28 cellular contexts compared by ENCODE assay signal in the genomic region with DNA sequence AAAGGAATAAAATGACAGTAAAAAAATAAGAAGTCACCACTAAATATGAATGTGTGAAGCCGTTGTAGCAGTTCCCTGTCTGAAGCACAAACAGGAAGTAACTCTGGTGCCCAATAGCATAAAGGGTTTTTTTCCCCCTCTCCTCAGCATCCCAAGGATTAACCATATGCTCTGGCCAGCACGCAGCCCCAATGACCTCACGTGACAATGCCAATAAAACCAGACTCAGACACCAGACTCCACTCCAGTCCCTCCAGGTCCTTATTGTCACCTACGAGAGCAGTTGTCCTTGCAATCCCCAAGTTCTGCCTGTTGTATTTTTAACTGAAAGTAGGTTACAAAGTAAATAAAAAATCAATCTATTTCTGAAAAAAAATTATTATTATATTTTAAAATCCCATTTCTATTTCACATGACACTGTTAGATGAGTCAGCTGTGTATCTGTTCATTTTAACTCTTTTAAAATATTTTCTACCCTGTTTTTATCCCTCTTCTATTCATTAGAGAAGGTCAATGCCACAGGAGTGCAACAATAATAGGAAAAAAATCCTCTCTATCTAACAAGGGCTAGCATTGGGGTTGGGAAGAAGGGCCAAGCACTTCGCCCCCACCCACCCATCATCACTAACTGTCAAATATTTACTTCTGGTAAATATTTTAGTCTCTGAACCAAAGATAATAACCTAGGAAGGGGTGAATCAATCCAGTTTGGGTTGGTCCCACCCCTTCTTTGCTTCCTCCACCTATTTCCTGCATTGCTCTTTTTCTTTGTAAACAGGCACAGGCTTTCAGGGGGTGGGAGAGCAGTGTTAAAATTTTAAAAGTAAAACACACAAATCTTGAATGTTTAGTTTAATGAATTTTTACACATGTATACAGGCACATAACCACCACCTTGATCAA. TPM values are rescaled to one million over a fixed set of nuclear protein-coding genes. Genes with fewer than 3 reads are reported as not detected.
DNase-seq lines count a peak whose midpoint lies in the region; ATAC-seq, FAIRE-seq and TF ChIP-seq lines count a peak whose summit lies in the region.
"Had no signal": no experiment of that assay in that cellular context is flagged by ENCODE, and none has a peak within 500 bp of the region (broad histone marks: within the 10 kb centered on the region; RNA-seq: fewer than 3 reads in every experiment).

No MANE protein-coding gene starts in this region.

- peaks cover 9% of the 10 kb centered on the region for H3K4me1 Mint-ChIP-seq in CD14-positive monocyte
- H3K4me1 Mint-ChIP-seq: memory B cell had no signal

- H3K27ac Mint-ChIP-seq in CD14-positive monocyte: no peak overlapping the region
- H3K27ac Mint-ChIP-seq: activated CD4-positive, alpha-beta memory T cell treated with anti-CD3 and anti-CD28 coated beads, Interleukin-2, amount 10 ng/mL, durations not matched to agents 7 days and 5 days; activated naive CD4-positive, alpha-beta T cell treated with anti-CD3 and anti-CD28 coated beads for 36 hours; memory B cell; natural killer cell; T-cell; WTC11 had no signal

- FAIRE-seq in HTR-8/SVneo (lab: Jason Lieb, UNC): peak; percentile 16
- FAIRE-seq: frontal cortex, pancreas had no signal

- no peaks in the 10 kb centered on the region for H3K36me3 ChIP-seq in A673 (ENCODE audit: insufficient read depth, low read length, poor library complexity, severe bottlenecking)
- H3K36me3 ChIP-seq in H7 (replicated peaks; ENCODE audit: control insufficient read depth, insufficient read depth, low read length): no peaks in the 10 kb centered on the region
- H3K36me3 ChIP-seq: pancreas, thyroid gland had no signal

- H3K4me3 Mint-ChIP-seq in CD14-positive monocyte: peak overlapping the region in 1 of 2 donors; percentile 81
- H3K4me3 Mint-ChIP-seq: activated CD4-positive, alpha-beta memory T cell treated with anti-CD3 and anti-CD28 coated beads, Interleukin-2, amount 10 ng/mL, durations not matched to agents 7 days and 5 days; activated naive CD4-positive, alpha-beta T cell treated with anti-CD3 and anti-CD28 coated beads for 36 hours; activated T-cell treated with anti-CD3 and anti-CD28 coated beads, Interleukin-2, amount 50 U/mL, for 4 hours; memory B cell; natural killer cell; T-cell; WTC11 had no signal

- H3K9me3 Mint-ChIP-seq in CD14-positive monocyte: peaks cover 0 to 19% (median 8%) of the 10 kb centered on the region in 7 donors
- H3K9me3 Mint-ChIP-seq: activated CD4-positive, alpha-beta memory T cell treated with anti-CD3 and anti-CD28 coated beads, Interleukin-2, amount 10 ng/mL, durations not matched to agents 7 days and 5 days; activated naive CD4-positive, alpha-beta T cell treated with anti-CD3 and anti-CD28 coated beads for 36 hours; activated T-cell treated with anti-CD3 and anti-CD28 coated beads, Interleukin-2, amount 50 U/mL, for 4 hours; natural killer cell; T-cell; WTC11 had no signal

- intact Hi-C loops in A673 (cut with micrococcal nuclease; ENCODE audit: unreplicated experiment) (loop anchor here (10.0 kb wide), 1 partner anchor 299 kb away; no protein-coding TSS in a partner anchor), CD14-positive monocyte (cut with micrococcal nuclease) (no loop called here)

- no peak overlapping the region for H3K4me3 ChIP-seq in A673 (ENCODE audit: low read depth, low read length, poor library complexity, severe bottlenecking)
- H3K4me3 ChIP-seq in H7 (ENCODE audit: insufficient read depth, low read depth, low read length): no peak overlapping the region
- H3K4me3 ChIP-seq: dorsolateral prefrontal cortex, pancreas, thyroid gland had no signal

- peaks cover 0 to 6% of the 10 kb centered on the region in 2 donors for H3K36me3 Mint-ChIP-seq in CD14-positive monocyte
- H3K36me3 Mint-ChIP-seq: natural killer cell, T-cell, WTC11 had no signal

- BruUV-seq in A673 (replicated peaks; lab: Mats Ljungman, UMichigan): no TSS peak

- peaks cover 32% of the 10 kb centered on the region for H3K4me1 ChIP-seq in A673 (ENCODE audit: insufficient read depth, low read length, poor library complexity, severe bottlenecking)
- H3K4me1 ChIP-seq: pancreas had no signal

- H3K9me3 ChIP-seq in A673 (ENCODE audit: low read depth, low read length, poor library complexity, severe bottlenecking): no peaks in the 10 kb centered on the region
- H3K9me3 ChIP-seq: pancreas, thyroid gland had no signal

- peaks cover 74 to 88% (median 88%) of the 10 kb centered on the region in 3 donors for H3K27me3 Mint-ChIP-seq in CD14-positive monocyte (ENCODE audit: low read depth in 3 of 3)

- no peak for ATAC-seq in GM18867 (IDR thresholded peaks at IDR 0.05; ENCODE audit: unreplicated experiment)
- ATAC-seq: activated T-cell treated with anti-CD3 and anti-CD28 coated beads, Interleukin-2, amount 50 U/mL, for 4 hours; natural killer cell; pancreas; sciatic nerve; WTC11 had no signal

- no peak for TF ChIP-seq CTCF in A673 (conservative IDR thresholded peaks at IDR 0.05; ENCODE audit: low read depth, low read length)
- no peak for TF ChIP-seq CTCF in VCaP (conservative IDR thresholded peaks at IDR 0.05)
- TF ChIP-seq CTCF in CD14-positive monocyte (IDR thresholded peaks at IDR 0.05): no peak

- H3K27ac ChIP-seq in A673 (ENCODE audit: low read depth, low read length, poor library complexity, severe bottlenecking) (peak overlapping the region; percentile 49), VCaP (peak overlapping the region; percentile 100)
- H3K27ac ChIP-seq: dorsolateral prefrontal cortex, pancreas, thyroid gland had no signal

- CTCF ChIA-PET in A673 (lab: Charles Lee): no interaction called here

- H3K27me3 ChIP-seq in A673 (replicated peaks; ENCODE audit: insufficient read depth, low read depth, low read length, poor library complexity) (no peaks in the 10 kb centered on the region), H7 (ENCODE audit: control insufficient read depth, insufficient read depth, low read length) (peaks cover 54% of the 10 kb centered on the region)

- DNase-seq in A673 (ENCODE audit: low spot score): no peak
- DNase-seq in HTR-8/SVneo (ENCODE audit: insufficient read length, low spot score): no peak
- DNase-seq in NCI-H748 (lab: John Stamatoyannopoulos, UW; ENCODE audit: unreplicated experiment): peak; percentile 72
- no peak for DNase-seq in H7
- no peak for DNase-seq in cerebellar cortex (ENCODE audit: low spot score)
- no peak for DNase-seq in CD14-positive monocyte (ENCODE audit: low spot score)
- DNase-seq: activated CD4-positive, alpha-beta memory T cell treated with anti-CD3 and anti-CD28 coated beads, Interleukin-2, amount 10 ng/mL, durations not matched to agents 7 days and 5 days; activated naive CD4-positive, alpha-beta T cell treated with anti-CD3 and anti-CD28 coated beads for 36 hours; activated T-cell treated with anti-CD3 and anti-CD28 coated beads, Interleukin-2, amount 50 U/mL, for 4 hours; dorsolateral prefrontal cortex; erythroblast; hypothalamus; natural killer cell; NCI-H526; pancreas; stimulated activated CD4-positive, alpha-beta T cell treated with anti-CD3 and anti-CD28 coated beads, Interleukin-1b, Interleukin-23, amount 100 ng/mL, for 48 hours; stimulated activated naive CD4-positive, alpha-beta T cell treated with Interleukin-2 at 50 U/mL for 16 hours; T-cell; thyroid gland had no signal

- POLR2A ChIA-PET in A673 (lab: Charles Lee; ENCODE audit: low non-redundant PET): no interaction called here

RNA-seq across cellular contexts. Expression of gene PRAC1, which starts 6.6 kb away (rescaled TPM):
- 78.3 and 129 TPM in 2 replicates for total RNA-seq in A673 (2021)
- total RNA-seq in H7 (2014; rRNA removed; shearing (Covaris generic)): 156 and 173 TPM in 2 replicates
- polyA plus RNA-seq in CD14-positive monocyte: not detected
- total RNA-seq: activated CD4-positive, alpha-beta memory T cell treated with anti-CD3 and anti-CD28 coated beads, Interleukin-2, amount 10 ng/mL, durations not matched to agents 7 days and 5 days; activated naive CD4-positive, alpha-beta T cell treated with anti-CD3 and anti-CD28 coated beads for 36 hours; activated T-cell treated with anti-CD3 and anti-CD28 coated beads, Interleukin-2, amount 50 U/mL, for 4 hours; cardiac septum; dorsolateral prefrontal cortex; frontal cortex; kidney epithelial cell; natural killer cell; pancreas; RPMI7951; sciatic nerve; T-cell; thyroid gland had no signal
- polyA plus RNA-seq: pancreas had no signal

RNA-seq across cellular contexts. Expression of gene PRAC2, which starts 7.2 kb away (rescaled TPM):
- total RNA-seq in A673 (2021): 25.5 and 47.8 TPM in 2 replicates
- total RNA-seq in H7 (2014; rRNA removed; shearing (Covaris generic)): 40.8 and 40.9 TPM in 2 replicates
- polyA plus RNA-seq in CD14-positive monocyte: not detected
- total RNA-seq: activated CD4-positive, alpha-beta memory T cell treated with anti-CD3 and anti-CD28 coated beads, Interleukin-2, amount 10 ng/mL, durations not matched to agents 7 days and 5 days; activated naive CD4-positive, alpha-beta T cell treated with anti-CD3 and anti-CD28 coated beads for 36 hours; activated T-cell treated with anti-CD3 and anti-CD28 coated beads, Interleukin-2, amount 50 U/mL, for 4 hours; cardiac septum; dorsolateral prefrontal cortex; frontal cortex; kidney epithelial cell; natural killer cell; pancreas; sciatic nerve; T-cell; thyroid gland had no signal
- polyA plus RNA-seq: pancreas had no signal

RNA-seq across cellular contexts. Expression of gene HOXB13, which starts 12.8 kb away (rescaled TPM):
- 11.7 and 15.8 TPM in 2 replicates for total RNA-seq in A673 (2021)
- 7.9 and 11.1 TPM in 2 replicates for total RNA-seq in H7 (2014; rRNA removed; shearing (Covaris generic))
- polyA plus RNA-seq in CD14-positive monocyte: not detected
- total RNA-seq: activated CD4-positive, alpha-beta memory T cell treated with anti-CD3 and anti-CD28 coated beads, Interleukin-2, amount 10 ng/mL, durations not matched to agents 7 days and 5 days; activated naive CD4-positive, alpha-beta T cell treated with anti-CD3 and anti-CD28 coated beads for 36 hours; dorsolateral prefrontal cortex; frontal cortex; kidney epithelial cell; natural killer cell; sciatic nerve had no signal
- polyA plus RNA-seq: pancreas had no signal
